ENCODE assay signal across 14 cellular contexts in the genomic region with DNA sequence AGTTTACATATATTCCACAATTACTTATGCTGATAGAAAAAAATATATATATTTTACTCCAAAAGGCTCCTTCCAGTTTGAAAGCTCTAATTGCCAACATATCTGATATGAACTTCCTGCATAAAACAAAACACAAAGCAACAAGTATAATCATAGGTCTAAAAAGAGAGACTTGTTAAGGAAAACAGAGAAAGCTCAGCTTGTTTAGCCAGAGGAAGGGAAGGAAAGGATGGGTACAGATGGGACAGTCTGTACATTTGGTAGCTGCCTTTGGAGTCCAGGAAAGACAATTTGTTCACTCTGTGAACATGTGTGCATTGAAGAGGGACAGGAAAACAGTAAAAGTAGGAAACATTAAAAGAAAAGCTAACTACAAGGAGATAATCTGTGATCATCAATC.
"Had no signal": no experiment of that assay in that cellular context is flagged by ENCODE, and none has a peak within 500 bp of the region (broad histone marks: within the 10 kb centered on the region; RNA-seq: fewer than 3 reads in every experiment).

No MANE protein-coding gene starts in this region.

- H3K36me3 Mint-ChIP-seq: activated naive CD4-positive, alpha-beta T cell treated with anti-CD3 and anti-CD28 coated beads, Interleukin-2, amount 50 U/mL, for 72 hours; stimulated activated naive B cell treated with anti-CD40 and anti-IgM and Interleukin-4, amounts not matched to agents 10 μg/mL and 1 μg/mL and 100 μg/mL, for 72 hours had no signal

- H3K9me3 ChIP-seq: esophagus muscularis mucosa, upper lobe of right lung had no signal

- H3K27me3 Mint-ChIP-seq: brain had no signal

- ATAC-seq: activated naive CD4-positive, alpha-beta T cell treated with anti-CD3 and anti-CD28 coated beads, Interleukin-2, amount 50 U/mL, for 72 hours; left cardiac atrium; stimulated activated naive B cell treated with anti-CD40 and anti-IgM and Interleukin-4, amounts not matched to agents 10 μg/mL and 1 μg/mL and 100 μg/mL, for 72 hours; upper lobe of right lung had no signal

- H3K36me3 ChIP-seq: esophagus muscularis mucosa, upper lobe of right lung had no signal

- H3K27ac ChIP-seq: upper lobe of right lung had no signal

- H3K4me3 Mint-ChIP-seq: stimulated activated naive B cell treated with anti-CD40 and anti-IgM and Interleukin-4, amounts not matched to agents 10 μg/mL and 1 μg/mL and 100 μg/mL, for 72 hours; T-helper 1 cell treated with Interleukin-12 subunit alpha and Interleukin-12 subunit beta and Interleukin-4 antibody, amounts not matched to agents 30 μg/mL and 1 μg/mL, for 36 hours had no signal

- H3K27me3 ChIP-seq: esophagus muscularis mucosa, upper lobe of right lung had no signal

- H3K4me3 ChIP-seq: esophagus muscularis mucosa, upper lobe of right lung had no signal

- DNase-seq: activated effector memory CD4-positive, alpha-beta T cell treated with anti-CD3 and anti-CD28 coated beads, Interleukin-2, amount 50 U/mL, for 16 hours; activated T-cell treated with anti-CD3 and anti-CD28 coated beads, Interleukin-2, amount 50 U/mL, for 1 hour; amniotic stem cell; dermis blood vessel endothelial cell; foreskin fibroblast; left cardiac atrium; retina; stimulated activated naive B cell treated with anti-CD40 and anti-IgM and Interleukin-4, amounts not matched to agents 10 μg/mL and 1 μg/mL and 100 μg/mL, for 72 hours; substantia nigra; upper lobe of right lung had no signal

- H3K27ac Mint-ChIP-seq: activated naive CD4-positive, alpha-beta T cell treated with anti-CD3 and anti-CD28 coated beads, Interleukin-2, amount 50 U/mL, for 72 hours; stimulated activated naive B cell treated with anti-CD40 and anti-IgM and Interleukin-4, amounts not matched to agents 10 μg/mL and 1 μg/mL and 100 μg/mL, for 72 hours; T-helper 1 cell treated with Interleukin-12 subunit alpha and Interleukin-12 subunit beta and Interleukin-4 antibody, amounts not matched to agents 30 μg/mL and 1 μg/mL, for 36 hours had no signal

- H3K9me3 Mint-ChIP-seq: activated naive CD4-positive, alpha-beta T cell treated with anti-CD3 and anti-CD28 coated beads, Interleukin-2, amount 50 U/mL, for 72 hours; stimulated activated naive B cell treated with anti-CD40 and anti-IgM and Interleukin-4, amounts not matched to agents 10 μg/mL and 1 μg/mL and 100 μg/mL, for 72 hours; T-helper 1 cell treated with Interleukin-12 subunit alpha and Interleukin-12 subunit beta and Interleukin-4 antibody, amounts not matched to agents 30 μg/mL and 1 μg/mL, for 36 hours had no signal
